11 cellular contexts compared by ENCODE assay signal in the genomic region with DNA sequence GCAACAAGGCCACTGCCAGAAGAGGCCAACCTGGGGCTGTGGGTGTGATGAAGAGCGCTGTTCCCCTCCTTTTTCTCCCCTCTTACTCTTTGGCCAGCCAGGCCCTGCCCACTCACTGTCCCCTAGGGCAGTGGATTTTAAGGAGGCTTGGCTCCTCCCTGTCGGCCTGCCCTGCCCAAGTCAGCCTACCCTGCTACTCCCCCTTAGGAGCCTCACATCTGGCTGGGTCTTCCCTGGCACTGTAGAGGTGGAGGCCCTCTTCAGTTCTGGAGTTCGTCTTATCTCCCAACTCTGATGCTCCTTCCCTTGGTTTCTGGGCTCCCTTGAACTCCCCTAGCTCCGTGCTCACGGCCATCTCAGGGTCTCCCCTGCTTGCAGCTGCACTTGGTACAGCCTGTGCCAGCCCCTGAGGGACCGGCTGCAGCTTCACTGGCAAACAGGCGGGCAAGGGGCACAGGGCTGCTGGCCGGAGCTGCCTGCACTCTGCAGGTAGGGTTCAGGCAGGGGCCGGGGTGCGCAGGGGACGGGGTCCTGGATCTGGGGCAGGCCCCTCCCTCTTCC. TPM values are rescaled to one million over a fixed set of nuclear protein-coding genes. Genes with fewer than 3 reads are reported as not detected.
A peak's percentile ranks its signal among the peaks of the same experiment; 100 is the strongest.
DNase-seq lines count a peak whose midpoint lies in the region; ATAC-seq and TF ChIP-seq lines count a peak whose summit lies in the region.
"Had no signal": no experiment of that assay in that cellular context is flagged by ENCODE, and none has a peak within 500 bp of the region (broad histone marks: within the 10 kb centered on the region; RNA-seq: fewer than 3 reads in every experiment).

No MANE protein-coding gene starts in this region.

- no peaks in the 10 kb centered on the region for H3K9me2 ChIP-seq in GM23248 (ENCODE audit: insufficient read depth)

- H3K27me3 Mint-ChIP-seq in nephron progenitor cell (ENCODE audit: low read depth, poor library complexity) = peaks cover 2% of the 10 kb centered on the region
- no peaks in the 10 kb centered on the region for H3K27me3 Mint-ChIP-seq in Caco-2 (ENCODE audit: insufficient read depth, unreplicated experiment)

- H2AFZ ChIP-seq in GM23248 = no peak overlapping the region

- H3K9me3 ChIP-seq in GM23248 (ENCODE audit: low read depth) (no peaks in the 10 kb centered on the region), Caco-2 (no peaks in the 10 kb centered on the region)

- CTCF ChIA-PET in BJ (lab: Yijun Ruan, JAX) = interaction anchor here (0.5 to 13.3 kb wide), 5 partner anchors 15 to 91 kb away, joined by 3 to 153 read pairs (median 5); partner anchors contain the start of gene GNAI3
- CTCF ChIA-PET in Caco-2 (lab: Charles Lee) = no interaction called here

- H3K27ac ChIP-seq in GM23248 (no peak overlapping the region), caudate nucleus (ENCODE audit: low read depth, low read length) (peak overlapping the region; percentile 64)

- intact Hi-C loops in Caco-2 (cut with micrococcal nuclease; ENCODE audit: unreplicated experiment) = no loop called here

- peak overlapping the region; percentile 28 for H3K4me2 ChIP-seq in GM23248 (ENCODE audit: unreplicated experiment)

- H3K4me3 ChIP-seq in BJ (ENCODE audit: low read depth, low read length) = peak overlapping the region; percentile 4; the same call in 1 of the 2 replicates
- peak overlapping the region; percentile 31; the same call in 1 of the 2 replicates for H3K4me3 ChIP-seq in GM23248
- no peak overlapping the region for H3K4me3 ChIP-seq in Caco-2 (ENCODE audit: low read depth, low read length)

- H3K4me3 Mint-ChIP-seq in nephron progenitor cell = peak overlapping the region; percentile 11
- no peak overlapping the region for H3K4me3 Mint-ChIP-seq in Caco-2 (ENCODE audit: unreplicated experiment)
- H3K4me3 Mint-ChIP-seq: WTC11 had no signal

- peaks cover 7% of the 10 kb centered on the region for H3F3A ChIP-seq in GM23248 (ENCODE audit: insufficient read depth)

- H3K9me3 Mint-ChIP-seq in nephron progenitor cell (no peaks in the 10 kb centered on the region), Caco-2 (ENCODE audit: unreplicated experiment) (no peaks in the 10 kb centered on the region)
- H3K9me3 Mint-ChIP-seq: WTC11 had no signal

- H3K79me2 ChIP-seq in GM23248 (ENCODE audit: insufficient read depth) = peaks cover 67% of the 10 kb centered on the region

- in situ Hi-C loops in GM23248 (cut with MboI) = no loop called here

- no peak overlapping the region for H3K27ac Mint-ChIP-seq in nephron progenitor cell
- no peak overlapping the region for H3K27ac Mint-ChIP-seq in Caco-2 (ENCODE audit: unreplicated experiment)

- H3K36me3 Mint-ChIP-seq in nephron progenitor cell (ENCODE audit: low read depth) (peaks cover 17% of the 10 kb centered on the region), Caco-2 (ENCODE audit: insufficient read depth, unreplicated experiment) (peaks cover 17% of the 10 kb centered on the region)

- H3K27me3 ChIP-seq in BJ (ENCODE audit: control insufficient read depth, insufficient read depth, low read length) (no peaks in the 10 kb centered on the region), GM23248 (replicated peaks; ENCODE audit: insufficient read depth) (no peaks in the 10 kb centered on the region), Caco-2 (replicated peaks; ENCODE audit: control insufficient read depth, insufficient read depth, low read length) (no peaks in the 10 kb centered on the region)

- ATAC-seq in GM21423 (IDR thresholded peaks at IDR 0.05; ENCODE audit: unreplicated experiment) = no peak
- no peak for ATAC-seq in GM18519 (IDR thresholded peaks at IDR 0.05; ENCODE audit: low FRiP score, unreplicated experiment)
- ATAC-seq: WTC11 had no signal

- BruUV-seq in Caco-2 (replicated peaks; lab: Mats Ljungman, UMichigan) = no TSS peak

- no peak for DNase-seq in BJ (ENCODE audit: low read depth)
- peak; percentile 40 for DNase-seq in GM23248
- peak in 9 of 61 donors; percentile 21 to 64 (median 43) for DNase-seq in caudate nucleus (lab: John Stamatoyannopoulos, UW)
- DNase-seq in nephron progenitor cell = no peak
- no peak for DNase-seq in Caco-2
- DNase-seq in occipital lobe (lab: John Stamatoyannopoulos, UW) = no peak
- DNase-seq: NCI-H226 had no signal

- peaks cover 24% of the 10 kb centered on the region for H3K36me3 ChIP-seq in BJ (ENCODE audit: control insufficient read depth, insufficient read depth, low read length)
- H3K36me3 ChIP-seq in GM23248 (ENCODE audit: low read depth) = no peaks in the 10 kb centered on the region; the same call in 1 of the 2 replicates
- H3K36me3 ChIP-seq in Caco-2 (ENCODE audit: control insufficient read depth, insufficient read depth, low read length) = no peaks in the 10 kb centered on the region

- POLR2A ChIA-PET in BJ (lab: Charles Lee) = interaction anchor here (0.7 kb wide), 1 partner anchor 95 kb away, joined by 3 read pairs; no protein-coding TSS in a partner anchor
- POLR2A ChIA-PET in Caco-2 (lab: Charles Lee) = no interaction called here

- H3K4me1 ChIP-seq in GM23248 (ENCODE audit: insufficient read depth) (peaks cover 39% of the 10 kb centered on the region), Caco-2 (peaks cover 5% of the 10 kb centered on the region)

- H3K4me1 Mint-ChIP-seq in nephron progenitor cell (peaks cover 74% of the 10 kb centered on the region), Caco-2 (ENCODE audit: low read depth, unreplicated experiment) (peaks cover 3% of the 10 kb centered on the region)

- peak overlapping the region; percentile 51 for H3K9ac ChIP-seq in GM23248

- 52 to 62% methylated on average over 9 to 11 of the region's 11 CpGs for WGBS in GM23248 (ENCODE audit: low coverage in 1 of 2, low lambda C conversion rate in 2 of 2, missing lambda C conversion rate in 2 of 2), 2 experiments

- no peaks in the 10 kb centered on the region; the same call in 1 of the 2 replicates for H4K20me1 ChIP-seq in GM23248 (ENCODE audit: insufficient read depth)

- TF ChIP-seq CTCF in BJ (IDR thresholded peaks at IDR 0.05; ENCODE audit: insufficient read depth, low read depth, low read length) (no peak), nephron progenitor cell (IDR thresholded peaks at IDR 0.05) (no peak), Caco-2 (IDR thresholded peaks at IDR 0.05; ENCODE audit: insufficient read depth in 1 of 2, low read depth in 1 of 2, low read length in 1 of 2, severe bottlenecking in 1 of 2, unreplicated experiment in 1 of 2) (no peak)

RNA-seq across cellular contexts. Expression of gene AMPD2, which starts 4.0 kb away (rescaled TPM):
- 43.1 and 86.9 TPM in 2 replicates for polyA plus RNA-seq in BJ (2011; rRNA removed)
- polyA minus RNA-seq in BJ (2011; rRNA and poly(A)+ RNA removed) = 65.6 and 102 TPM in 2 replicates
- 79.3 and 87.9 TPM in 2 replicates for total RNA-seq in GM23248 (2014; rRNA removed; shearing (Covaris generic))
- 61.1 and 61.3 TPM in 2 replicates for polyA plus RNA-seq in GM23248 (2016; fragmentation: Nextera tagmentation; extraction: Ambion mirVana)
- total RNA-seq in Caco-2 (2022) = 40.3 and 47.8 TPM in 2 replicates
- 49.4 TPM for total RNA-seq in occipital lobe

RNA-seq across cellular contexts. Expression of gene GNAT2, which starts 4.3 kb away (rescaled TPM):
- polyA plus RNA-seq in BJ (2011; rRNA removed) = 0.09 and 0.15 TPM in 2 replicates
- polyA minus RNA-seq in BJ (2011; rRNA and poly(A)+ RNA removed) = not detected in 2 replicates
- total RNA-seq in GM23248 (2014; rRNA removed; shearing (Covaris generic)) = not detected in 2 replicates
- polyA plus RNA-seq in GM23248 (2016; fragmentation: Nextera tagmentation; extraction: Ambion mirVana) = 0.32 TPM in 1 of 2 replicates, not detected in the other
- not detected in 2 replicates for total RNA-seq in Caco-2 (2022)
- total RNA-seq in occipital lobe = not detected
- total RNA-seq: mucosa of gallbladder, WTC11 had no signal

RNA-seq across cellular contexts. Expression of gene GSTM4, which starts 32.2 kb away (rescaled TPM):
- polyA plus RNA-seq in BJ (2011; rRNA removed) = 28.4 and 28.5 TPM in 2 replicates
- 13.6 and 14.1 TPM in 2 replicates for polyA minus RNA-seq in BJ (2011; rRNA and poly(A)+ RNA removed)
- total RNA-seq in GM23248 (2014; rRNA removed; shearing (Covaris generic)) = 6.2 and 7.7 TPM in 2 replicates
- polyA plus RNA-seq in GM23248 (2016; fragmentation: Nextera tagmentation; extraction: Ambion mirVana) = 12.4 and 15.2 TPM in 2 replicates
- 9.6 and 11.9 TPM in 2 replicates for total RNA-seq in Caco-2 (2022)
- total RNA-seq in occipital lobe = 4.7 TPM

RNA-seq across cellular contexts. Expression of gene GSTM2, which starts 44.2 kb away (rescaled TPM):
- polyA plus RNA-seq in BJ (2011; rRNA removed) (49.0 and 62.3 TPM in 2 replicates), GM23248 (2016; fragmentation: Nextera tagmentation; extraction: Ambion mirVana) (40.1 and 41.2 TPM in 2 replicates)
- polyA minus RNA-seq in BJ (2011; rRNA and poly(A)+ RNA removed) = 16.3 and 26.2 TPM in 2 replicates
- total RNA-seq in GM23248 (2014; rRNA removed; shearing (Covaris generic)) = 19.7 and 27.7 TPM in 2 replicates
- total RNA-seq in Caco-2 (2022) (0.84 and 1.7 TPM in 2 replicates), occipital lobe (9.2 TPM)
